ENCODE assay signal across 10 cellular contexts in genomic region chr2:106053116-106053515, GRCh38.
DNase-seq lines count a peak whose midpoint lies in the region; ATAC-seq and FAIRE-seq lines count a peak whose summit lies in the region.
"Had no signal": no experiment of that assay in that cellular context is flagged by ENCODE, and none has a peak within 500 bp of the region (broad histone marks: within the 10 kb centered on the region; RNA-seq: fewer than 3 reads in every experiment).

No MANE protein-coding gene starts in this region.

- no peak overlapping the region for H3K4me3 ChIP-seq in BLaER1
- H3K4me3 ChIP-seq: testis had no signal

- peaks cover 10% of the 10 kb centered on the region; the same call in 1 of the 2 replicates for H3K9me3 ChIP-seq in BLaER1
- H3K9me3 ChIP-seq: testis had no signal

- peaks cover 3% of the 10 kb centered on the region for H3K9me3 Mint-ChIP-seq in activated T-helper 17 cell treated with anti-CD3 and anti-CD28 coated beads, Interleukin-2, amount 50 U/mL, for 72 hours

- no peaks in the 10 kb centered on the region for H3K27me3 ChIP-seq in BLaER1
- H3K27me3 ChIP-seq: testis had no signal

- H3K27ac ChIP-seq in BLaER1, result no peak overlapping the region
- H3K27ac ChIP-seq: testis had no signal

- no peak overlapping the region for H3K9ac ChIP-seq in BLaER1

- FAIRE-seq in RCC 7860 (lab: Jason Lieb, UNC), result no peak

- peak; percentile 39 for ATAC-seq in activated T-helper 17 cell treated with anti-CD3 and anti-CD28 coated beads, Interleukin-2, amount 50 U/mL, for 72 hours (replicated peaks)
- no peak for ATAC-seq in HG03521 (IDR thresholded peaks at IDR 0.05; ENCODE audit: unreplicated experiment)
- ATAC-seq: Right ventricle myocardium inferior had no signal

- no peaks in the 10 kb centered on the region for H3K27me3 Mint-ChIP-seq in activated T-helper 17 cell treated with anti-CD3 and anti-CD28 coated beads, Interleukin-2, amount 50 U/mL, for 72 hours

- no peaks in the 10 kb centered on the region for H3K36me3 ChIP-seq in BLaER1

- peak overlapping the region; percentile 9 for H3K4me3 Mint-ChIP-seq in activated T-helper 17 cell treated with anti-CD3 and anti-CD28 coated beads, Interleukin-2, amount 50 U/mL, for 72 hours

- DNase-seq in HS-27A (ENCODE audit: low read depth), result peak; percentile 49
- peak; percentile 63 for DNase-seq in iris pigment epithelial cell (ENCODE audit: low read depth)
- no peak for DNase-seq in RCC 7860 (ENCODE audit: low spot score)
- no peak for DNase-seq in T1000 (lab: John Stamatoyannopoulos, UW)
- DNase-seq in globus pallidus (ENCODE audit: low spot score), result no peak
- DNase-seq: testis had no signal

- H3K36me3 Mint-ChIP-seq in activated T-helper 17 cell treated with anti-CD3 and anti-CD28 coated beads, Interleukin-2, amount 50 U/mL, for 72 hours (ENCODE audit: low read depth), result no peaks in the 10 kb centered on the region

- H3K4me1 Mint-ChIP-seq in activated T-helper 17 cell treated with anti-CD3 and anti-CD28 coated beads, Interleukin-2, amount 50 U/mL, for 72 hours, result peaks cover 37% of the 10 kb centered on the region

- H4K20me1 ChIP-seq in BLaER1, result no peaks in the 10 kb centered on the region

- H3K4me1 ChIP-seq in BLaER1, result peaks cover 27% of the 10 kb centered on the region
- H3K4me1 ChIP-seq: testis had no signal

- H3K27ac Mint-ChIP-seq in activated T-helper 17 cell treated with anti-CD3 and anti-CD28 coated beads, Interleukin-2, amount 50 U/mL, for 72 hours, result no peak overlapping the region

- peak overlapping the region; percentile 56 for H3K4me2 ChIP-seq in BLaER1

Comparison
In these comparisons a context has a peak if more than half of its experiments do, and no peak if none do; other contexts are left out.
1. DNase-seq: peak in HS-27A (single experiment) and iris pigment epithelial cell (single experiment); none in RCC 7860 (single experiment), T1000 (single experiment) and globus pallidus (single experiment).